ENCODE assay signal across 8 cellular contexts in genomic region chr20:34676642-34677373, GRCh38. TPM values are rescaled to one million over a fixed set of nuclear protein-coding genes. Genes with fewer than 3 reads are reported as not detected.
DNase-seq lines count a peak whose midpoint lies in the region; ATAC-seq and TF ChIP-seq lines count a peak whose summit lies in the region.

Gene PIGU (minus strand): TSS chr20:34677092. CDS start chr20:34677085, 7 bp downstream.

- H3K4me1 Mint-ChIP-seq in activated B cell treated with CpG ODN at 0.5 μM for 24 hours, result peaks cover 15% of the 10 kb centered on the region

- peak within 1 kb of the TSS; percentile 95 for H3K27ac Mint-ChIP-seq in activated B cell treated with CpG ODN at 0.5 μM for 24 hours

- H3K27me3 Mint-ChIP-seq in activated B cell treated with CpG ODN at 0.5 μM for 24 hours, result no peaks in the 10 kb centered on the region

- intact Hi-C loops in activated B cell treated with CpG ODN at 0.5 μM for 24 hours (cut with micrococcal nuclease), result loop anchor here (1.0 to 10.0 kb wide), 7 partner anchors 27 to 1788 kb away; partner anchors contain the start of genes AHCY, DYNLRB1, ITCH and MAP1LC3A

- CTCF ChIA-PET in activated B cell treated with CpG ODN at 0.5 μM for 24 hours (lab: Charles Lee), result interaction anchor here (1.0 kb wide), 1 partner anchor 31 kb away, joined by 4 read pairs; no protein-coding TSS in a partner anchor

- POLR2A ChIA-PET in activated B cell treated with CpG ODN at 0.5 μM for 24 hours (lab: Charles Lee), result interaction anchor here (0.6 to 3.0 kb wide), 17 partner anchors 13 to 1277 kb away, joined by 3 to 29 read pairs (median 5); partner anchors contain the start of genes AHCY, DYNLRB1, EDEM2 and EIF2S2

- ATAC-seq in GM18909 (IDR thresholded peaks at IDR 0.05; ENCODE audit: poor library complexity, unreplicated experiment) (peak; percentile 91), HG03175 (IDR thresholded peaks at IDR 0.05; ENCODE audit: unreplicated experiment) (peak; percentile 97), activated B cell treated with CpG ODN at 0.5 μM for 24 hours (ENCODE audit: low read depth) (peak; percentile 94)

- H3K4me3 Mint-ChIP-seq in activated B cell treated with CpG ODN at 0.5 μM for 24 hours, result peak within 1 kb of the TSS; percentile 98

- H3K27ac ChIP-seq in caudate nucleus (ENCODE audit: low read depth, low read length), result peak within 1 kb of the TSS; percentile 85

- H3K9me3 Mint-ChIP-seq in activated B cell treated with CpG ODN at 0.5 μM for 24 hours, result no peaks in the 10 kb centered on the region

- peaks cover 4% of the 10 kb centered on the region for H3K36me3 Mint-ChIP-seq in activated B cell treated with CpG ODN at 0.5 μM for 24 hours (ENCODE audit: low read depth)

- no peak for TF ChIP-seq CTCF in activated B cell treated with CpG ODN at 0.5 μM for 24 hours (IDR thresholded peaks at IDR 0.05)

- DNase-seq in AG08396 (ENCODE audit: low spot score), result peak; percentile 94
- DNase-seq in NCI-H226, result peak; percentile 97
- DNase-seq in activated B cell treated with CpG ODN at 0.5 μM for 24 hours, result peak; percentile 91
- peak; percentile 63 to 98 (median 93) for DNase-seq in caudate nucleus (lab: John Stamatoyannopoulos, UW)
- DNase-seq in inferior parietal cortex (ENCODE audit: extremely low spot score), result peak; percentile 96
- DNase-seq in stimulated activated CD4-positive, alpha-beta T cell treated with anti-CD3 and anti-CD28 coated beads, Interleukin-12 subunit alpha, Interleukin-12 subunit beta, amount 100 ng/mL, for 24 hours (ENCODE audit: low read depth in 2 of 2), result peak; percentile 91

RNA-seq across cellular contexts. Expression of gene PIGU, which starts in this region (rescaled TPM):
- total RNA-seq in activated B cell treated with CpG ODN at 0.5 μM for 24 hours, result 14.7 and 15.3 TPM in 2 replicates

Comparison
In these comparisons a context has a peak if more than half of its experiments do, and no peak if none do; other contexts are left out.
1. Peak in every context shown above with its lines: DNase-seq, ATAC-seq and H3K27ac ChIP-seq.